34 cellular contexts compared by ENCODE assay signal in the genomic region with DNA sequence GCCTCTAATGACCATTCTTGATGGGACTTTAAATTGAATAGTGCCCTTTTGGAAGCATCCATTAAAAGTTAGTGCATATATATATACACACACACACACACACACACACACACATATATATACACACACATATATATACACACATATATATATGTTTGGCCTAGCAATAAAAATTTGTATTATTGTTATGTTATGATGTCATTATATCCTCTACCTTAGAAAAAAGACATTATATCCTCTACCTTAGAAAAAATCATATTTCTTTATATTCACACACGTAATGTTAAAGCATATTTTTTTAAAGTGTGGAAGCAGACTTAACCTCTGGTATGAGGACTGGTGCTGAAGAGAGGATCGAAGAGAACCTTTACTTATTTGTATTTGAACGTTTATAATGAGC. TPM values are rescaled to one million over a fixed set of nuclear protein-coding genes. Genes with fewer than 3 reads are reported as not detected.
"Had no signal": no experiment of that assay in that cellular context is flagged by ENCODE, and none has a peak within 500 bp of the region (broad histone marks: within the 10 kb centered on the region; RNA-seq: fewer than 3 reads in every experiment).

No MANE protein-coding gene starts in this region.

- H3K27me3 ChIP-seq: MG63 had no signal

- H3K9me3 ChIP-seq: MG63 had no signal

- H3K36me3 ChIP-seq: MG63 had no signal

- DNase-seq: Karpas-422, Kasumi-1, MG63, MM.1S, MV-4-11, NCI-H1048, NCI-H1092, NCI-H1092 treated with DMSO at 0.1 percent for 48 hours, NCI-H1105, NCI-H1105 treated with DMSO at 0.1 percent for 48 hours, NCI-H1417, NCI-H1417 treated with DMSO at 0.1 percent for 48 hours, NCI-H1436, NCI-H1436 treated with DMSO at 0.1 percent for 48 hours, NCI-H146, NCI-H1694, NCI-H1694 treated with DMSO at 0.1 percent for 48 hours, NCI-H187, NCI-H187 treated with DMSO at 0.1 percent for 48 hours, NCI-H1930, NCI-H2029, NCI-H2029 treated with DMSO at 0.1 percent for 48 hours, NCI-H2081, NCI-H2081 treated with DMSO at 0.1 percent for 48 hours, NCI-H2107, NCI-H2171, NCI-H226, NCI-H345, NCI-H446, NCI-H446 treated with DMSO at 0.1 percent for 48 hours, NCI-H510A, NCI-H510A treated with DMSO at 0.1 percent for 48 hours, NCI-H524 had no signal

- H3K4me3 ChIP-seq: MG63 had no signal

RNA-seq across cellular contexts. Expression of gene CFAP57, which starts 43.3 kb away (rescaled TPM):
- total RNA-seq: LHCN-M2 had no signal
